ENCODE assay signal across 9 cellular contexts in genomic region chr11:83044958-83045712, GRCh38.
DNase-seq lines count a peak whose midpoint lies in the region; ATAC-seq, FAIRE-seq and TF ChIP-seq lines count a peak whose summit lies in the region.
"Had no signal": no experiment of that assay in that cellular context is flagged by ENCODE, and none has a peak within 500 bp of the region (broad histone marks: within the 10 kb centered on the region; RNA-seq: fewer than 3 reads in every experiment).

No MANE protein-coding gene starts in this region.

- no peak overlapping the region for H3K4me3 ChIP-seq in cardiac fibroblast (replicated peaks in 1 of 2; ENCODE audit: low read depth in 2 of 2, low read length in 2 of 2)

- TF ChIP-seq CTCF in cardiac fibroblast (IDR thresholded peaks at IDR 0.05; ENCODE audit: low read depth, low read length) = no peak

- peak; percentile 9 for FAIRE-seq in HTR-8/SVneo (lab: Jason Lieb, UNC)
- FAIRE-seq: colon had no signal

- peak; percentile 51 for ATAC-seq in GM21381 (IDR thresholded peaks at IDR 0.05; ENCODE audit: unreplicated experiment)

- peak; percentile 90 for DNase-seq in COLO829 (ENCODE audit: low spot score)
- DNase-seq in HTR-8/SVneo (ENCODE audit: insufficient read length, low spot score) = peak; percentile 81
- peak; percentile 47 to 92 for DNase-seq in cardiac fibroblast (ENCODE audit: low read depth in 2 of 2)
- DNase-seq in NCI-H2107 treated with DMSO at 0.1 percent for 48 hours (lab: John Stamatoyannopoulos, UW; ENCODE audit: unreplicated experiment) = no peak
- DNase-seq in GOT3 (lab: John Stamatoyannopoulos, UW) = no peak
- no peak for DNase-seq in NCI-H2196 treated with DMSO at 0.1 percent for 48 hours (lab: John Stamatoyannopoulos, UW; ENCODE audit: unreplicated experiment)
- DNase-seq in NCI-H2081 treated with DMSO at 0.1 percent for 48 hours (lab: John Stamatoyannopoulos, UW) = no peak

Comparison
In these comparisons a context has a peak if more than half of its experiments do, and no peak if none do; other contexts are left out.
1. DNase-seq: peak in COLO829 (single experiment), HTR-8/SVneo (single experiment) and cardiac fibroblast (2 of 2); none in NCI-H2107 treated with DMSO at 0.1 percent for 48 hours (single experiment), GOT3 (single experiment), NCI-H2196 treated with DMSO at 0.1 percent for 48 hours (single experiment) and NCI-H2081 treated with DMSO at 0.1 percent for 48 hours (single experiment).